Comparison of ENCODE assay signal across 8 cellular contexts in genomic region chr6:30101939-30102700, GRCh38. TPM values are rescaled to one million over a fixed set of nuclear protein-coding genes. Genes with fewer than 3 reads are reported as not detected.
DNase-seq lines count a peak whose midpoint lies in the region; ATAC-seq, FAIRE-seq and TF ChIP-seq lines count a peak whose summit lies in the region.

No MANE protein-coding gene starts in this region.

- H3K79me2 ChIP-seq in DND-41 (ENCODE audit: insufficient read depth, low read length): no peaks in the 10 kb centered on the region
- peaks cover 9% of the 10 kb centered on the region for H3K79me2 ChIP-seq in HepG2 (ENCODE audit: insufficient read depth, low read length)

- DNase-seq in DND-41: no peak
- DNase-seq in HFF-Myc (ENCODE audit: extremely low read depth, low read depth): peak; percentile 33
- peak; percentile 71 to 93 for DNase-seq in NCI-H526 (lab: John Stamatoyannopoulos, UW)
- peak; percentile 46 to 53 for DNase-seq in activated CD4-positive, alpha-beta T cell treated with anti-CD3 and anti-CD28 coated beads, Interleukin-2, amount 50 U/mL, for 4 hours
- peak; percentile 52 to 85 for DNase-seq in dermis microvascular lymphatic vessel endothelial cell (ENCODE audit: low read depth in 2 of 2)
- peak; percentile 90 for DNase-seq in HepG2 (ENCODE audit: low spot score)
- peak; percentile 39 to 65 for DNase-seq in stimulated activated CD4-positive, alpha-beta T cell treated with anti-CD3 and anti-CD28 coated beads, Interleukin-1b, Interleukin-23, amount 100 ng/mL, for 4 hours (ENCODE audit: low read depth in 2 of 2)
- DNase-seq in NK-92 treated with Interleukin-12 subunit alpha and Interleukin-12 subunit beta, amount 100 ng/mL, for 24 hours (lab: John Stamatoyannopoulos, UW): no peak

- H2AFZ ChIP-seq in DND-41 (ENCODE audit: low read depth, low read length) (0 out of 2 replicates have a peak overlapping the region, but pooled peaks have one; percentile 23), HepG2 (ENCODE audit: low read length) (no peak overlapping the region)

- no peak overlapping the region for H3K27ac ChIP-seq in DND-41 (ENCODE audit: low read length)
- H3K27ac ChIP-seq in HepG2 (ENCODE audit: extremely low read length, insufficient read depth, low read length): peak overlapping the region; percentile 79

- intact Hi-C loops in HepG2 (cut with micrococcal nuclease; ENCODE audit: unreplicated experiment): loop anchor here (2.0 kb wide), 1 partner anchor 35 kb away; the partner anchor contains the start of gene PPP1R11

- TF ChIP-seq CTCF in DND-41 (IDR thresholded peaks at IDR 0.05; ENCODE audit: borderline replicate concordance, extremely low read depth, low read length, poor library complexity, severe bottlenecking): no peak
- no peak for TF ChIP-seq CTCF in HFF-Myc (IDR thresholded peaks at IDR 0.05; ENCODE audit: low read depth, low read length, missing control alignments)
- TF ChIP-seq CTCF in HepG2 (CRISPR knock-in tag; IDR thresholded peaks at IDR 0.05): peak; percentile 74

- FAIRE-seq in HepG2 (lab: Jason Lieb, UNC): peak; percentile 74

- TF ChIP-seq RAD21 in HepG2 (CRISPR knock-in tag; IDR thresholded peaks at IDR 0.05): peak; percentile 53; the same call in 1 of the 2 replicates

- CTCF ChIA-PET in HepG2 (lab: Yijun Ruan, JAX; ENCODE audit: low intra/inter-chr PET ratio, low total read pairs): interaction anchor here (1.7 to 6.0 kb wide), 3 partner anchors 29 to 117 kb away, joined by 4 to 140 read pairs (median 46); no protein-coding TSS in a partner anchor

- 2% methylated on average over 24 of the region's 48 CpGs for WGBS in HepG2 (ENCODE audit: low lambda C conversion rate)

- H3K9ac ChIP-seq in DND-41 (ENCODE audit: low read depth, low read length) (no peak overlapping the region), HepG2 (ENCODE audit: insufficient read depth, low read depth, low read length) (peak overlapping the region; percentile 79)

- peak overlapping the region in 1 of 2 experiments; percentile 33; a peak in 2 of 4 replicates for H3K4me3 ChIP-seq in DND-41 (ENCODE audit: low read depth in 1 of 2, low read length in 2 of 2)
- H3K4me3 ChIP-seq in HFF-Myc (replicated peaks; ENCODE audit: low read depth, low read length): peak overlapping the region; percentile 26
- peak overlapping the region; percentile 63 to 77 (median 71) for H3K4me3 ChIP-seq in HepG2 (replicated peaks in 1 of 3; ENCODE audit: insufficient read depth in 1 of 3, low read depth in 2 of 3, low read length in 3 of 3)

- TF ChIP-seq EP300 in HepG2 (IDR thresholded peaks at IDR 0.05; ENCODE audit: low read depth in 2 of 2, low read length in 2 of 2) (peak in 1 of 2 experiments; percentile 29; a peak in 1 of 4 replicates), HepG2 (CRISPR knock-in tag; IDR thresholded peaks at IDR 0.05; ENCODE audit: borderline replicate concordance) (no peak; the same call in 1 of the 2 replicates)

- in situ Hi-C loops in HepG2 (cut with HindIII; ENCODE audit: extremely low pct_ligation_motif_present, low pct_unique_long_range_greater_than_20kb): loop anchor here (5.0 kb wide), 1 partner anchor 70 kb away; no protein-coding TSS in a partner anchor

- no peak for ATAC-seq in DND-41 (ENCODE audit: insufficient read depth, low read depth)
- peak; percentile 88 for ATAC-seq in HepG2

- H3K27me3 ChIP-seq in DND-41 (ENCODE audit: insufficient read depth, low read length, poor library complexity): peaks cover 71% of the 10 kb centered on the region
- no peaks in the 10 kb centered on the region; a peak in 1 of 5 replicates for H3K27me3 ChIP-seq in HepG2 (ENCODE audit: control insufficient read depth in 1 of 2, insufficient read depth in 2 of 2, low read length in 2 of 2)

- no peaks in the 10 kb centered on the region for H4K20me1 ChIP-seq in DND-41 (ENCODE audit: insufficient read depth, low read length)
- no peaks in the 10 kb centered on the region for H4K20me1 ChIP-seq in HepG2 (ENCODE audit: insufficient read depth, low read length)

- POLR2A ChIA-PET in HepG2 (lab: Yijun Ruan, JAX): interaction anchor here (0.6 to 3.1 kb wide), 26 partner anchors 9 to 224 kb away, joined by 3 to 35 read pairs (median 6); partner anchors contain the start of genes POLR1H, PPP1R11, TRIM15 and TRIM26

- H3K4me2 ChIP-seq in DND-41 (ENCODE audit: insufficient read depth, low read length): peak overlapping the region; percentile 49
- peak overlapping the region; percentile 96 for H3K4me2 ChIP-seq in HepG2 (ENCODE audit: low read depth, low read length)

- no TSS peak for BruUV-seq in HepG2 (replicated peaks; lab: Mats Ljungman, UMichigan)

- H3K9me3 ChIP-seq in DND-41 (ENCODE audit: insufficient read depth, low read length, severe bottlenecking) (no peaks in the 10 kb centered on the region), HepG2 (ENCODE audit: low read length) (no peaks in the 10 kb centered on the region)

- H3K4me1 ChIP-seq in DND-41 (ENCODE audit: insufficient read depth, low read length) (peaks cover 18% of the 10 kb centered on the region), HepG2 (ENCODE audit: insufficient read depth, low read length) (peaks cover 67% of the 10 kb centered on the region)

- H3K36me3 ChIP-seq in DND-41 (ENCODE audit: insufficient read depth, low read length) (no peaks in the 10 kb centered on the region), HepG2 (replicated peaks in 1 of 2; ENCODE audit: control insufficient read depth in 1 of 2, insufficient read depth in 2 of 2, low read length in 2 of 2) (no peaks in the 10 kb centered on the region)

- peak; percentile 91 to 99 for TF ChIP-seq POLR2A in HepG2 (IDR thresholded peaks at IDR 0.05; ENCODE audit: insufficient read depth in 1 of 2, low read depth in 2 of 2, low read length in 2 of 2)

RNA-seq across cellular contexts. Expression of gene TRIM31, which starts 10.8 kb away (rescaled TPM):
- total RNA-seq in dermis microvascular lymphatic vessel endothelial cell (not detected in 2 replicates), HepG2 (2016; rRNA removed; fragmentation: Illumina TruSeq; extraction: Trizol) (0.51 TPM in 1 of 2 replicates, not detected in the other)
- not detected in 2 replicates for total RNA-seq in HepG2 (2016; cell fraction: cytosol; rRNA removed; fragmentation: Illumina TruSeq; extraction: Trizol; ENCODE audit: low read depth)
- total RNA-seq in HepG2 (2016; cell fraction: insoluble cytoplasmic fraction; rRNA removed; fragmentation: Illumina TruSeq; extraction: Trizol): 0.11 TPM in 1 of 2 replicates, not detected in the other
- total RNA-seq in HepG2 (2016; cell fraction: membrane; rRNA removed; fragmentation: Illumina TruSeq; extraction: Trizol): not detected in 2 replicates
- total RNA-seq in HepG2 (2016; cell fraction: nucleus; rRNA removed; fragmentation: Illumina TruSeq; extraction: Trizol): 0.16 and 0.19 TPM in 2 replicates
- polyA plus RNA-seq in HepG2 (2011; rRNA removed): 0.13 and 0.33 TPM in 2 replicates
- polyA plus RNA-seq in HepG2 (2011; cell fraction: cytosol; rRNA removed): 0.07 and 0.09 TPM in 2 replicates
- 0.76 and 0.97 TPM in 2 replicates for polyA plus RNA-seq in HepG2 (2011; cell fraction: nucleus; rRNA removed)
- 3.9 and 7.8 TPM in 2 replicates for polyA plus RNA-seq in HepG2 (2012)
- 0.08 and 0.22 TPM in 2 replicates for polyA plus RNA-seq in HepG2 (2016; cell fraction: cytosol; fragmentation: Illumina TruSeq; extraction: Trizol; ENCODE audit: low read depth)
- not detected in 2 replicates for polyA plus RNA-seq in HepG2 (2016; cell fraction: insoluble cytoplasmic fraction; fragmentation: Illumina TruSeq; extraction: Trizol; ENCODE audit: low read depth)
- not detected in 2 replicates for polyA plus RNA-seq in HepG2 (2016; cell fraction: membrane; fragmentation: Illumina TruSeq; extraction: Trizol; ENCODE audit: low read depth)
- polyA plus RNA-seq in HepG2 (2016; cell fraction: nucleus; fragmentation: Illumina TruSeq; extraction: Trizol; ENCODE audit: insufficient read depth, low read depth): 0.30 TPM in 1 of 2 replicates, not detected in the other
- 0.09 and 0.16 TPM in 2 replicates for polyA minus RNA-seq in HepG2 (2011; rRNA and poly(A)+ RNA removed; ENCODE audit: low replicate concordance)
- polyA minus RNA-seq in HepG2 (2011; cell fraction: cytosol; rRNA and poly(A)+ RNA removed): not detected in 2 replicates
- 1.3 and 3.5 TPM in 2 replicates for polyA minus RNA-seq in HepG2 (2011; cell fraction: nucleus; rRNA and poly(A)+ RNA removed)

RNA-seq across cellular contexts. Expression of gene RNF39, which starts 26.6 kb away (rescaled TPM):
- total RNA-seq in dermis microvascular lymphatic vessel endothelial cell: not detected in 2 replicates
- total RNA-seq in HepG2 (2016; rRNA removed; fragmentation: Illumina TruSeq; extraction: Trizol): 0.13 TPM in 2 replicates
- total RNA-seq in HepG2 (2016; cell fraction: cytosol; rRNA removed; fragmentation: Illumina TruSeq; extraction: Trizol; ENCODE audit: low read depth): not detected in 2 replicates
- total RNA-seq in HepG2 (2016; cell fraction: insoluble cytoplasmic fraction; rRNA removed; fragmentation: Illumina TruSeq; extraction: Trizol): 0.24 TPM in 1 of 2 replicates, not detected in the other
- 0.07 and 0.09 TPM in 2 replicates for total RNA-seq in HepG2 (2016; cell fraction: membrane; rRNA removed; fragmentation: Illumina TruSeq; extraction: Trizol)
- not detected in 2 replicates for total RNA-seq in HepG2 (2016; cell fraction: nucleus; rRNA removed; fragmentation: Illumina TruSeq; extraction: Trizol)
- polyA plus RNA-seq in HepG2 (2011; rRNA removed): 1.8 and 2.2 TPM in 2 replicates
- polyA plus RNA-seq in HepG2 (2011; cell fraction: cytosol; rRNA removed): 1.9 and 2.2 TPM in 2 replicates
- polyA plus RNA-seq in HepG2 (2011; cell fraction: nucleus; rRNA removed): 0.76 and 1.4 TPM in 2 replicates
- polyA plus RNA-seq in HepG2 (2012): 3.2 and 3.8 TPM in 2 replicates
- polyA plus RNA-seq in HepG2 (2016; cell fraction: cytosol; fragmentation: Illumina TruSeq; extraction: Trizol; ENCODE audit: low read depth): not detected in 2 replicates
- 0.37 and 0.41 TPM in 2 replicates for polyA plus RNA-seq in HepG2 (2016; cell fraction: insoluble cytoplasmic fraction; fragmentation: Illumina TruSeq; extraction: Trizol; ENCODE audit: low read depth)
- polyA plus RNA-seq in HepG2 (2016; cell fraction: membrane; fragmentation: Illumina TruSeq; extraction: Trizol; ENCODE audit: low read depth): not detected in 2 replicates
- polyA plus RNA-seq in HepG2 (2016; cell fraction: nucleus; fragmentation: Illumina TruSeq; extraction: Trizol; ENCODE audit: insufficient read depth, low read depth): 0.23 and 0.78 TPM in 2 replicates
- 0.26 and 0.84 TPM in 2 replicates for polyA minus RNA-seq in HepG2 (2011; rRNA and poly(A)+ RNA removed; ENCODE audit: low replicate concordance)
- polyA minus RNA-seq in HepG2 (2011; cell fraction: cytosol; rRNA and poly(A)+ RNA removed): 0.62 and 1.1 TPM in 2 replicates
- 0.37 and 0.39 TPM in 2 replicates for polyA minus RNA-seq in HepG2 (2011; cell fraction: nucleus; rRNA and poly(A)+ RNA removed)

RNA-seq across cellular contexts. Expression of gene TRIM40, which starts 33.8 kb away (rescaled TPM):
- total RNA-seq in dermis microvascular lymphatic vessel endothelial cell: not detected in 2 replicates
- total RNA-seq in HepG2 (2016; rRNA removed; fragmentation: Illumina TruSeq; extraction: Trizol): 0.13 TPM in 1 of 2 replicates, not detected in the other
- not detected in 2 replicates for total RNA-seq in HepG2 (2016; cell fraction: cytosol; rRNA removed; fragmentation: Illumina TruSeq; extraction: Trizol; ENCODE audit: low read depth)
- 0.09 and 0.10 TPM in 2 replicates for total RNA-seq in HepG2 (2016; cell fraction: insoluble cytoplasmic fraction; rRNA removed; fragmentation: Illumina TruSeq; extraction: Trizol)
- total RNA-seq in HepG2 (2016; cell fraction: membrane; rRNA removed; fragmentation: Illumina TruSeq; extraction: Trizol): not detected in 2 replicates
- not detected in 2 replicates for total RNA-seq in HepG2 (2016; cell fraction: nucleus; rRNA removed; fragmentation: Illumina TruSeq; extraction: Trizol)
- 0.58 and 0.88 TPM in 2 replicates for polyA plus RNA-seq in HepG2 (2011; rRNA removed)
- 0.39 and 0.55 TPM in 2 replicates for polyA plus RNA-seq in HepG2 (2011; cell fraction: cytosol; rRNA removed)
- 0.53 and 0.64 TPM in 2 replicates for polyA plus RNA-seq in HepG2 (2011; cell fraction: nucleus; rRNA removed)
- 0.29 TPM in 1 of 2 replicates, not detected in the other for polyA plus RNA-seq in HepG2 (2012)
- polyA plus RNA-seq in HepG2 (2016; cell fraction: cytosol; fragmentation: Illumina TruSeq; extraction: Trizol; ENCODE audit: low read depth): not detected in 2 replicates
- 0.12 TPM in 1 of 2 replicates, not detected in the other for polyA plus RNA-seq in HepG2 (2016; cell fraction: insoluble cytoplasmic fraction; fragmentation: Illumina TruSeq; extraction: Trizol; ENCODE audit: low read depth)
- not detected in 2 replicates for polyA plus RNA-seq in HepG2 (2016; cell fraction: membrane; fragmentation: Illumina TruSeq; extraction: Trizol; ENCODE audit: low read depth)
- not detected in 2 replicates for polyA plus RNA-seq in HepG2 (2016; cell fraction: nucleus; fragmentation: Illumina TruSeq; extraction: Trizol; ENCODE audit: insufficient read depth, low read depth)
- 0.21 and 0.82 TPM in 2 replicates for polyA minus RNA-seq in HepG2 (2011; rRNA and poly(A)+ RNA removed; ENCODE audit: low replicate concordance)
- polyA minus RNA-seq in HepG2 (2011; cell fraction: cytosol; rRNA and poly(A)+ RNA removed): 0.69 TPM in 1 of 2 replicates, not detected in the other
- polyA minus RNA-seq in HepG2 (2011; cell fraction: nucleus; rRNA and poly(A)+ RNA removed): 0.64 and 0.75 TPM in 2 replicates

RNA-seq across cellular contexts. Expression of gene PPP1R11, which starts 35.1 kb away (rescaled TPM):
- total RNA-seq in dermis microvascular lymphatic vessel endothelial cell (8.6 and 12.0 TPM in 2 replicates), HepG2 (2016; rRNA removed; fragmentation: Illumina TruSeq; extraction: Trizol) (32.1 and 33.1 TPM in 2 replicates)
- 17.1 and 17.7 TPM in 2 replicates for total RNA-seq in HepG2 (2016; cell fraction: cytosol; rRNA removed; fragmentation: Illumina TruSeq; extraction: Trizol; ENCODE audit: low read depth)
- total RNA-seq in HepG2 (2016; cell fraction: insoluble cytoplasmic fraction; rRNA removed; fragmentation: Illumina TruSeq; extraction: Trizol): 31.5 and 34.5 TPM in 2 replicates
- total RNA-seq in HepG2 (2016; cell fraction: membrane; rRNA removed; fragmentation: Illumina TruSeq; extraction: Trizol): 26.4 and 36.9 TPM in 2 replicates
- 16.0 and 17.4 TPM in 2 replicates for total RNA-seq in HepG2 (2016; cell fraction: nucleus; rRNA removed; fragmentation: Illumina TruSeq; extraction: Trizol)
- polyA plus RNA-seq in HepG2 (2011; rRNA removed): 49.4 and 58.9 TPM in 2 replicates
- polyA plus RNA-seq in HepG2 (2011; cell fraction: cytosol; rRNA removed): 33.3 and 45.8 TPM in 2 replicates
- 25.5 and 35.8 TPM in 2 replicates for polyA plus RNA-seq in HepG2 (2011; cell fraction: nucleus; rRNA removed)
- 27.5 and 31.0 TPM in 2 replicates for polyA plus RNA-seq in HepG2 (2012)
- 22.4 and 30.7 TPM in 2 replicates for polyA plus RNA-seq in HepG2 (2016; cell fraction: cytosol; fragmentation: Illumina TruSeq; extraction: Trizol; ENCODE audit: low read depth)
- polyA plus RNA-seq in HepG2 (2016; cell fraction: insoluble cytoplasmic fraction; fragmentation: Illumina TruSeq; extraction: Trizol; ENCODE audit: low read depth): 64.3 and 67.7 TPM in 2 replicates
- polyA plus RNA-seq in HepG2 (2016; cell fraction: membrane; fragmentation: Illumina TruSeq; extraction: Trizol; ENCODE audit: low read depth): 43.9 and 50.0 TPM in 2 replicates
- 36.1 and 39.4 TPM in 2 replicates for polyA plus RNA-seq in HepG2 (2016; cell fraction: nucleus; fragmentation: Illumina TruSeq; extraction: Trizol; ENCODE audit: insufficient read depth, low read depth)
- polyA minus RNA-seq in HepG2 (2011; rRNA and poly(A)+ RNA removed; ENCODE audit: low replicate concordance): 28.0 and 38.2 TPM in 2 replicates
- 11.4 and 11.7 TPM in 2 replicates for polyA minus RNA-seq in HepG2 (2011; cell fraction: cytosol; rRNA and poly(A)+ RNA removed)
- polyA minus RNA-seq in HepG2 (2011; cell fraction: nucleus; rRNA and poly(A)+ RNA removed): 11.9 and 12.9 TPM in 2 replicates

RNA-seq across cellular contexts. Expression of gene POLR1H, which starts 41.1 kb away (rescaled TPM):
- total RNA-seq in dermis microvascular lymphatic vessel endothelial cell (30.3 and 36.2 TPM in 2 replicates), HepG2 (2016; rRNA removed; fragmentation: Illumina TruSeq; extraction: Trizol) (79.8 and 106 TPM in 2 replicates)
- 68.0 and 77.6 TPM in 2 replicates for total RNA-seq in HepG2 (2016; cell fraction: cytosol; rRNA removed; fragmentation: Illumina TruSeq; extraction: Trizol; ENCODE audit: low read depth)
- 78.8 and 117 TPM in 2 replicates for total RNA-seq in HepG2 (2016; cell fraction: insoluble cytoplasmic fraction; rRNA removed; fragmentation: Illumina TruSeq; extraction: Trizol)
- total RNA-seq in HepG2 (2016; cell fraction: membrane; rRNA removed; fragmentation: Illumina TruSeq; extraction: Trizol): 56.9 and 64.0 TPM in 2 replicates
- 32.8 and 35.1 TPM in 2 replicates for total RNA-seq in HepG2 (2016; cell fraction: nucleus; rRNA removed; fragmentation: Illumina TruSeq; extraction: Trizol)
- polyA plus RNA-seq in HepG2 (2011; rRNA removed): 61.4 and 69.7 TPM in 2 replicates
- polyA plus RNA-seq in HepG2 (2011; cell fraction: cytosol; rRNA removed): 74.2 and 80.8 TPM in 2 replicates
- 39.5 and 47.6 TPM in 2 replicates for polyA plus RNA-seq in HepG2 (2011; cell fraction: nucleus; rRNA removed)
- polyA plus RNA-seq in HepG2 (2012): 46.9 and 53.4 TPM in 2 replicates
- polyA plus RNA-seq in HepG2 (2016; cell fraction: cytosol; fragmentation: Illumina TruSeq; extraction: Trizol; ENCODE audit: low read depth): 30.0 and 31.4 TPM in 2 replicates
- polyA plus RNA-seq in HepG2 (2016; cell fraction: insoluble cytoplasmic fraction; fragmentation: Illumina TruSeq; extraction: Trizol; ENCODE audit: low read depth): 88.1 and 103 TPM in 2 replicates
- polyA plus RNA-seq in HepG2 (2016; cell fraction: membrane; fragmentation: Illumina TruSeq; extraction: Trizol; ENCODE audit: low read depth): 35.2 and 36.1 TPM in 2 replicates
- polyA plus RNA-seq in HepG2 (2016; cell fraction: nucleus; fragmentation: Illumina TruSeq; extraction: Trizol; ENCODE audit: insufficient read depth, low read depth): 48.3 and 49.2 TPM in 2 replicates
- polyA minus RNA-seq in HepG2 (2011; rRNA and poly(A)+ RNA removed; ENCODE audit: low replicate concordance): 30.7 and 35.6 TPM in 2 replicates
- 8.5 and 10.8 TPM in 2 replicates for polyA minus RNA-seq in HepG2 (2011; cell fraction: cytosol; rRNA and poly(A)+ RNA removed)
- polyA minus RNA-seq in HepG2 (2011; cell fraction: nucleus; rRNA and poly(A)+ RNA removed): 10.4 and 12.1 TPM in 2 replicates

Comparison
In these comparisons a context has a peak if more than half of its experiments do, and no peak if none do; other contexts are left out.
1. DNase-seq: peak in HFF-Myc (single experiment), NCI-H526 (2 of 2), activated CD4-positive, alpha-beta T cell treated with anti-CD3 and anti-CD28 coated beads, Interleukin-2, amount 50 U/mL, for 4 hours (2 of 2), dermis microvascular lymphatic vessel endothelial cell (2 of 2), HepG2 (single experiment) and stimulated activated CD4-positive, alpha-beta T cell treated with anti-CD3 and anti-CD28 coated beads, Interleukin-1b, Interleukin-23, amount 100 ng/mL, for 4 hours (2 of 2); none in DND-41 (single experiment) and NK-92 treated with Interleukin-12 subunit alpha and Interleukin-12 subunit beta, amount 100 ng/mL, for 24 hours (single experiment).